ENCODE assay signal across 8 cellular contexts in the genomic region with DNA sequence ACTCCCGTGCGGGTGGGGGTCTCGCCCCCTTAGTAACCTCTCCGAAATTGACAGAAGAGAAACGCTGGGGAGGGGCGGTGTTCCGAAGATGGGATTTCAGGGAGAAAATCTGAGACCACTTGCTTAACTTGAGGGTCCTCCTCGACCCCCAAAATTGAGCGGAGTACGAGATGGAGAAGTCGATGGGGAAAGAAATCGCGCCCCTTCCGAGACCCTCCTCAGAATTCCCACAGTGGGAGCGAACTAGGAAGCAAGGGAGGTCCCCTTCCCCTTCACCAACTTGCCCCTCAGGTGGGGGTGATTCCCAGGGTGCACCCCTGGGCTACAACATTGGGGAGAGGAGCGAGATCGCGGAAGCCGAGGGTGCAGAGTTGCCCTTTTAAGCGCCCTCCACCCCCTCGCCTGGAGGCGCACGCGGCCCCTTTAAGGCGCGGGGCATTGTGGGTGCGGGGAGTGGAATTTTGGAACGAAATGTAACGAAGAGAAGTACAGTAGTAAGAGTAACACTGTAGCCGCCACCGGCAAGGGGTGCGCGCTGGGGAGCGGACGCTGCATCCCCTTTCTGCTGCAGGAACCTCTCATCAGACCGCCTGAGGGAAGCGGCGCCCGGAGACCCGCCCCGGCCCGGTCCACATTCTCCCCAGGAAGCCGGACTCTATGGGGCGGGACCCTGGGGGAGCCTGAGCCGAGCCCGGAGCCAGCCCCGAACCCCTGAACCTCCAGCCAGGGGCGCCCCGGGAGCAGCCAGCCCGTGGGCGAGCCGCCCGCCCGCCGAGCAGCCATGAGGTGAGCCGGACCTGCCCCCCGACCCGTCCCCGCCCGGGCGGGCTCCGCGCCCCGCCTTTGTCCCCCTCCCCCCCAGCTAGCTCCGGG. TPM values are rescaled to one million over a fixed set of nuclear protein-coding genes. Genes with fewer than 3 reads are reported as not detected.
A peak's percentile ranks its signal among the peaks of the same experiment; 100 is the strongest.
DNase-seq lines count a peak whose midpoint lies in the region; ATAC-seq, FAIRE-seq and TF ChIP-seq lines count a peak whose summit lies in the region.

A gene (plus strand): TSS at position 489 of the 873 bp plus-strand sequence. CDS start 293 bp downstream, at position 782.

- peak within 1 kb of the TSS; percentile 87 for H2AFZ ChIP-seq in mammary epithelial cell (ENCODE audit: low read depth, low read length)

- peak; percentile 95 to 98 (median 98) for TF ChIP-seq POLR2A in spleen (IDR thresholded peaks at IDR 0.05)

- dilution Hi-C loops in mammary epithelial cell (cut with HindIII; ENCODE audit: low sequenced_read_pairs), result loop anchor here (5.0 kb wide), 3 partner anchors 50 to 185 kb away; a partner anchor contains a TSS

- TSS peak; percentile 44 for BruUV-seq in mammary epithelial cell (replicated peaks; lab: Mats Ljungman, UMichigan)

- no peaks in the 10 kb centered on the region for H3K9me3 ChIP-seq in WERI-Rb-1 (ENCODE audit: severe bottlenecking)
- H3K9me3 ChIP-seq in mammary epithelial cell (replicated peaks; ENCODE audit: insufficient read depth, low read length), result no peaks in the 10 kb centered on the region
- no peaks in the 10 kb centered on the region for H3K9me3 ChIP-seq in spleen

- peak; percentile 93 for FAIRE-seq in GM18507 (lab: Jason Lieb, UNC)

- peaks cover 56% of the 10 kb centered on the region for H3K79me2 ChIP-seq in mammary epithelial cell (ENCODE audit: insufficient read depth, low read length)

- H3K36me3 ChIP-seq in WERI-Rb-1, result no peaks in the 10 kb centered on the region; the same call in 1 of the 2 replicates
- H3K36me3 ChIP-seq in mammary epithelial cell (ENCODE audit: insufficient read depth, low read length), result peaks cover 6% of the 10 kb centered on the region
- H3K36me3 ChIP-seq in spleen, result peaks cover 0 to 20% (median 0%) of the 10 kb centered on the region in 6 donors

- H3K27me3 ChIP-seq in WERI-Rb-1 (ENCODE audit: insufficient read depth, low read depth, severe bottlenecking) (no peaks in the 10 kb centered on the region), mammary epithelial cell (ENCODE audit: insufficient read depth, low read length) (no peaks in the 10 kb centered on the region), spleen (replicated peaks in 1 of 7) (no peaks in the 10 kb centered on the region)

- peak within 1 kb of the TSS; percentile 94 for H3K4me3 ChIP-seq in WERI-Rb-1 (ENCODE audit: low read depth, low read length)
- peak within 1 kb of the TSS; percentile 78 to 95 (median 90) for H3K4me3 ChIP-seq in mammary epithelial cell (replicated peaks in 1 of 3; ENCODE audit: insufficient read depth in 1 of 3, low read depth in 2 of 3, low read length in 3 of 3)
- H3K4me3 ChIP-seq in spleen, result peak within 1 kb of the TSS; percentile 96 to 100 (median 98)

- H3K27ac ChIP-seq in 22Rv1 (peak within 1 kb of the TSS; percentile 82), WERI-Rb-1 (peak within 1 kb of the TSS; percentile 89), mammary epithelial cell (ENCODE audit: insufficient read depth, low read depth, low read length) (peak within 1 kb of the TSS; percentile 90), spleen (peak within 1 kb of the TSS; percentile 96 to 100 (median 97))

- peak within 1 kb of the TSS; percentile 83 for H3K9ac ChIP-seq in mammary epithelial cell (ENCODE audit: insufficient read depth, low read length)

- H3K4me1 ChIP-seq in mammary epithelial cell (ENCODE audit: insufficient read depth, low read length) (peaks cover 17% of the 10 kb centered on the region), spleen (peaks cover 31 to 66% (median 43%) of the 10 kb centered on the region in 6 donors)

- CTCF ChIA-PET in mammary epithelial cell (lab: Charles Lee; ENCODE audit: low non-redundant PET), result no interaction called here

- TF ChIP-seq CTCF in 22Rv1 (IDR thresholded peaks at IDR 0.05) (no peak), WERI-Rb-1 (IDR thresholded peaks at IDR 0.05; ENCODE audit: low read depth, low read length) (no peak), mammary epithelial cell (conservative IDR thresholded peaks at IDR 0.05 in 1 of 2, IDR thresholded peaks at IDR 0.05 in 1 of 2; ENCODE audit: extremely low read depth in 1 of 2, insufficient read depth in 1 of 2, low read depth in 1 of 2, low read length in 2 of 2) (no peak), spleen (IDR thresholded peaks at IDR 0.05 in 8 of 11, conservative IDR thresholded peaks at IDR 0.05 in 3 of 11) (peak in 2 of 11 experiments; percentile 9 to 23)

- DNase-seq in GM18507 (ENCODE audit: extremely low spot score, insufficient read length, low read depth) (peak; percentile 71), NCI-H2196 treated with DMSO at 0.1 percent for 48 hours (lab: John Stamatoyannopoulos, UW; ENCODE audit: unreplicated experiment) (peak; percentile 64), WERI-Rb-1 (peak; percentile 79), mammary epithelial cell (peak; percentile 92), inferior parietal cortex (ENCODE audit: extremely low spot score) (peak; percentile 89), spleen (peak; percentile 98)

- peak; percentile 38 for ATAC-seq in HG03025 (IDR thresholded peaks at IDR 0.05; ENCODE audit: low FRiP score, unreplicated experiment)

- in situ Hi-C loops in mammary epithelial cell (cut with MboI; ENCODE audit: low sequenced_read_pairs in 2 of 2), result no loop called here

- intact Hi-C loops in mammary epithelial cell (cut with micrococcal nuclease) (loop anchor here (1.0 to 5.0 kb wide), 4 partner anchors 10 to 135 kb away; a partner anchor contains a TSS), spleen (cut with DNase I; ENCODE audit: low total_unique reads) (no loop called here)

- WGBS in mammary epithelial cell (ENCODE audit: low coverage, missing lambda C conversion rate), result 2% methylated on average over 25 of the region's 65 CpGs
- WGBS in spleen, 5 donors, result 0 to 1% (median 0%) methylated on average over 24 to 65 of the region's 65 CpGs

- H3K4me2 ChIP-seq in mammary epithelial cell (ENCODE audit: insufficient read depth, low read depth, low read length), result peak within 1 kb of the TSS; percentile 92

- H4K20me1 ChIP-seq in mammary epithelial cell (ENCODE audit: insufficient read depth, low read length), result no peaks in the 10 kb centered on the region

RNA-seq across cellular contexts. Expression of the gene that starts here (rescaled TPM):
- 100 to 1,000 TPM; 160 to 201 TPM for total RNA-seq in mammary epithelial cell
- polyA plus RNA-seq in mammary epithelial cell, result 93.9 TPM
- polyA minus RNA-seq in mammary epithelial cell, result 122 TPM
- 100 to 1,000 TPM; 146 to 386 (median 221) TPM for total RNA-seq in spleen
- 100 to 1,000 TPM; 154 to 210 (median 161) TPM for polyA plus RNA-seq in spleen

Comparison
In these comparisons a context has a peak if more than half of its experiments do, and no peak if none do; other contexts are left out.
1. Peak in every context shown above with its lines: DNase-seq, ATAC-seq, H3K4me3 ChIP-seq and H3K27ac ChIP-seq.